Comparison of ENCODE assay signal across 15 cellular contexts in the genomic region with DNA sequence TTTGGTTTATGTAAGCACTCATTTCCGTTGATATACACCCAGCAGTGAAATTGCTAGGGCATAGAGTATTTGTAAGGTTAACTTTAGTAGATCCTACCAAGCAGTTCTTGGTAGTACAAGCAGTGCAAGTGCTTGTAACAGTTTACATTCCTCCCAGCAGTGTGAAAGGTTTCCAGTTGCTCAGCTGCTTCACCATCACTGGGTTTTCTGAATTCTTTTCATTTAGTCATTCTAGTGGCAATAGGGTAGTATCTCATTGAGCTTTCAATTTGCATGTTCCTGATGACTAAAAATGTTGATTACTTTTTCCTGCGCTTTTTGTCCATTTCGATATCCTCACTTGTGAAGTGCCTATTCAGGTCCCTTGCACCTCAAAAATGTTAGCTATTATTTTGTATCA. TPM values are rescaled to one million over a fixed set of nuclear protein-coding genes. Genes with fewer than 3 reads are reported as not detected.
"Had no signal": no experiment of that assay in that cellular context is flagged by ENCODE, and none has a peak within 500 bp of the region (broad histone marks: within the 10 kb centered on the region; RNA-seq: fewer than 3 reads in every experiment).

No MANE protein-coding gene starts in this region.

- H3K36me3 Mint-ChIP-seq: activated CD8-positive, alpha-beta memory T cell treated with anti-CD3 and anti-CD28 coated beads, Interleukin-2, amount 10 ng/mL, durations not matched to agents 7 days and 5 days; activated naive CD4-positive, alpha-beta T cell treated with anti-CD3 and anti-CD28 coated beads, Interleukin-2, amount 10 ng/mL, durations not matched to agents 7 days and 5 days; activated naive CD8-positive, alpha-beta T cell treated with anti-CD3 and anti-CD28 coated beads, Interleukin-2, amount 10 ng/mL, durations not matched to agents 7 days and 5 days; WTC11 had no signal

- H3K9me3 Mint-ChIP-seq: activated CD4-positive, alpha-beta T cell treated with anti-CD3 and anti-CD28 coated beads, Interleukin-2, amount 10 ng/mL, durations not matched to agents 24 days and 14 days; activated naive CD4-positive, alpha-beta T cell treated with anti-CD3 and anti-CD28 coated beads, Interleukin-2, amount 10 ng/mL, durations not matched to agents 7 days and 5 days; activated naive CD8-positive, alpha-beta T cell treated with anti-CD3 and anti-CD28 coated beads, Interleukin-2, amount 10 ng/mL, durations not matched to agents 7 days and 5 days; activated T-cell treated with anti-CD3 and anti-CD28 coated beads, Interleukin-2, amount 50 U/mL, for 4 hours; activated T-helper 17 cell treated with anti-CD3 and anti-CD28 coated beads, Interleukin-2, amount 50 U/mL, for 72 hours; WTC11 had no signal

- DNase-seq: activated gamma-delta T cell had no signal

- H3K27ac Mint-ChIP-seq: activated CD4-positive, alpha-beta T cell treated with anti-CD3 and anti-CD28 coated beads, Interleukin-2, amount 10 ng/mL, durations not matched to agents 24 days and 14 days; activated CD8-positive, alpha-beta memory T cell treated with anti-CD3 and anti-CD28 coated beads, Interleukin-2, amount 10 ng/mL, durations not matched to agents 7 days and 5 days; activated naive CD4-positive, alpha-beta T cell treated with anti-CD3 and anti-CD28 coated beads, Interleukin-2, amount 10 ng/mL, durations not matched to agents 7 days and 5 days; activated naive CD8-positive, alpha-beta T cell treated with anti-CD3 and anti-CD28 coated beads, Interleukin-2, amount 10 ng/mL, durations not matched to agents 7 days and 5 days; activated T-helper 17 cell treated with anti-CD3 and anti-CD28 coated beads, Interleukin-2, amount 50 U/mL, for 72 hours; WTC11 had no signal

- H3K4me3 Mint-ChIP-seq: activated CD4-positive, alpha-beta T cell treated with anti-CD3 and anti-CD28 coated beads, Interleukin-2, amount 10 ng/mL, durations not matched to agents 24 days and 14 days; activated CD8-positive, alpha-beta memory T cell treated with anti-CD3 and anti-CD28 coated beads, Interleukin-2, amount 10 ng/mL, durations not matched to agents 7 days and 5 days; activated naive CD4-positive, alpha-beta T cell treated with anti-CD3 and anti-CD28 coated beads, Interleukin-2, amount 10 ng/mL, durations not matched to agents 7 days and 5 days; activated naive CD8-positive, alpha-beta T cell treated with anti-CD3 and anti-CD28 coated beads, Interleukin-2, amount 10 ng/mL, durations not matched to agents 7 days and 5 days; activated T-cell treated with anti-CD3 and anti-CD28 coated beads, Interleukin-2, amount 50 U/mL, for 4 hours; activated T-helper 17 cell treated with anti-CD3 and anti-CD28 coated beads, Interleukin-2, amount 50 U/mL, for 72 hours; WTC11 had no signal

- H3K4me1 Mint-ChIP-seq: activated CD8-positive, alpha-beta memory T cell treated with anti-CD3 and anti-CD28 coated beads, Interleukin-2, amount 10 ng/mL, durations not matched to agents 7 days and 5 days; activated naive CD4-positive, alpha-beta T cell treated with anti-CD3 and anti-CD28 coated beads, Interleukin-2, amount 10 ng/mL, durations not matched to agents 7 days and 5 days; activated naive CD8-positive, alpha-beta T cell treated with anti-CD3 and anti-CD28 coated beads, Interleukin-2, amount 10 ng/mL, durations not matched to agents 7 days and 5 days; activated T-helper 17 cell treated with anti-CD3 and anti-CD28 coated beads, Interleukin-2, amount 50 U/mL, for 72 hours had no signal

RNA-seq across cellular contexts. Expression of gene OR6X1, which starts 47.1 kb away (rescaled TPM):
- total RNA-seq: activated CD4-positive, alpha-beta T cell treated with anti-CD3 and anti-CD28 coated beads, Interleukin-2, amount 10 ng/mL, durations not matched to agents 24 days and 14 days; activated CD8-positive, alpha-beta memory T cell treated with anti-CD3 and anti-CD28 coated beads, Interleukin-2, amount 10 ng/mL, durations not matched to agents 7 days and 5 days; activated naive CD8-positive, alpha-beta T cell treated with anti-CD3 and anti-CD28 coated beads, Interleukin-2, amount 10 ng/mL, durations not matched to agents 7 days and 5 days; activated T-cell treated with anti-CD3 and anti-CD28 coated beads, Interleukin-2, amount 50 U/mL, for 4 hours; activated T-helper 17 cell treated with anti-CD3 and anti-CD28 coated beads, Interleukin-2, amount 50 U/mL, for 72 hours; adrenal gland; breast epithelium; cerebellum; Peyer's patch; Right ventricle myocardium superior; SJSA1; T-helper 1 cell treated with Interleukin-12 subunit alpha and Interleukin-12 subunit beta and Interleukin-4 antibody, amounts not matched to agents 30 ng/mL and 1 ng/mL, for 36 hours; WTC11 had no signal
- polyA plus RNA-seq: adrenal gland had no signal

RNA-seq across cellular contexts. Expression of gene SCN3B, which starts 52.8 kb away (rescaled TPM):
- total RNA-seq: activated CD4-positive, alpha-beta T cell treated with anti-CD3 and anti-CD28 coated beads, Interleukin-2, amount 10 ng/mL, durations not matched to agents 24 days and 14 days; activated CD8-positive, alpha-beta memory T cell treated with anti-CD3 and anti-CD28 coated beads, Interleukin-2, amount 10 ng/mL, durations not matched to agents 7 days and 5 days; activated naive CD8-positive, alpha-beta T cell treated with anti-CD3 and anti-CD28 coated beads, Interleukin-2, amount 10 ng/mL, durations not matched to agents 7 days and 5 days; activated T-cell treated with anti-CD3 and anti-CD28 coated beads, Interleukin-2, amount 50 U/mL, for 4 hours; T-helper 1 cell treated with Interleukin-12 subunit alpha and Interleukin-12 subunit beta and Interleukin-4 antibody, amounts not matched to agents 30 ng/mL and 1 ng/mL, for 36 hours had no signal
